Comparison of ENCODE assay signal across 9 cellular contexts in the genomic region with DNA sequence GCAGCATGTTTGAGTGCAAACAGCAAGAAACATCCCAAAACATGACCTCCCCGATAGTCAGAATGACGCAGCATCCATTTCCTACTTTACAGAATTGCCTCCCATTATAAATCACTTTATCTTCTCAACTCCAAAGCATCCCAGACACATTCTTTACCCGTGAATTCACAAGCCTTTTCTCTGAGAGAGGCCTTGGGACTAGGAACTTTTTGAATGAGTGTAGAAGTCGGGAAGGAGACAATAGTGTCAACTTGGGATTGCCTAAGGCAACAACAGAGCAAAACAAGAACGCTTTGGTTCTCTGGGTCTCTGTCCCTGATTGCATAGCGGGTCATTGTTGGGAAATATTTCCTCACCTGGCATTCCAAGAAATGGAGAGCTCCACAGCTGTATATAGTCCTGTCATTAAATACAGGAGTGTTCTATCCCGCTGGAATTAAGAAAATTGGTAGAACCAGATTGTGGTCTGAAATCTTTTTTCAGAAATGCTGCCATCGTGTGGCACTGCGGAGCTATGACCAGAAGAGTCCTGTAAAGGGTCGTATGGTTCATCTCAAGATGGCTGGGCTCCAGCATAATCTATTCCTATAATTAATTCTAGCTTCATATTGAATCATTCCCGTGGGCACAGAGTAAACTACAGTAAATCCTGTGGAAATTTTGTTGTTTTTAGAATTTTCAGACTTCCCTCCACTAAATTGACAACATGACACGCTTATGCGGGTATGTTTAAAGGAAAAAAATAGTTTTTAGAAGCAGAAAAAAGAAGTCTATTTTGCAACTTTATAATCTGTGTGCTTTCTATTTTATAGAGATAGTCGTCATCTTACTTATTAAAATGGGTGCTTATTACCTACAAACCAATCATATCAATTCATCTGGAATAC. TPM values are rescaled to one million over a fixed set of nuclear protein-coding genes. Genes with fewer than 3 reads are reported as not detected.
A peak's percentile ranks its signal among the peaks of the same experiment; 100 is the strongest.
DNase-seq lines count a peak whose midpoint lies in the region; FAIRE-seq and TF ChIP-seq lines count a peak whose summit lies in the region.
"Had no signal": no experiment of that assay in that cellular context is flagged by ENCODE, and none has a peak within 500 bp of the region (broad histone marks: within the 10 kb centered on the region; RNA-seq: fewer than 3 reads in every experiment).

No MANE protein-coding gene starts in this region.

- in situ Hi-C loops in mammary epithelial cell (cut with MboI; ENCODE audit: low sequenced_read_pairs in 2 of 2) = loop anchor here in 1 of 2 donors (10.0 to 25.0 kb wide), 2 partner anchors 119 to 286 kb away; no protein-coding TSS in a partner anchor

- H3K27me3 ChIP-seq in SJCRH30 (0 out of 2 replicates have a peak, but pooled peaks cover 2% of the 10 kb centered on the region), mammary epithelial cell (ENCODE audit: insufficient read depth, low read length) (no peaks in the 10 kb centered on the region)

- 19% methylated on average over 14 of the region's 14 CpGs for WGBS in mammary epithelial cell (ENCODE audit: low coverage, missing lambda C conversion rate)

- BruUV-seq in mammary epithelial cell (replicated peaks; lab: Mats Ljungman, UMichigan) = no TSS peak

- peaks cover 10% of the 10 kb centered on the region; the same call in 1 of the 2 replicates for H3K4me1 ChIP-seq in SJCRH30
- peaks cover 17% of the 10 kb centered on the region for H3K4me1 ChIP-seq in mammary epithelial cell (ENCODE audit: insufficient read depth, low read length)

- H3K27ac ChIP-seq in SJCRH30 = no peak overlapping the region
- H3K27ac ChIP-seq in mammary epithelial cell (ENCODE audit: insufficient read depth, low read depth, low read length) = peak overlapping the region; percentile 41

- dilution Hi-C loops in mammary epithelial cell (cut with HindIII; ENCODE audit: low sequenced_read_pairs) = no loop called here

- H3K9ac ChIP-seq in mammary epithelial cell (ENCODE audit: insufficient read depth, low read length) = peak overlapping the region; percentile 15

- no peaks in the 10 kb centered on the region for H3K79me2 ChIP-seq in mammary epithelial cell (ENCODE audit: insufficient read depth, low read length)

- H3K4me2 ChIP-seq in mammary epithelial cell (ENCODE audit: insufficient read depth, low read depth, low read length) = peak overlapping the region; percentile 62

- CTCF ChIA-PET in mammary epithelial cell (lab: Charles Lee; ENCODE audit: low non-redundant PET) = interaction anchor here (0.5 to 1.1 kb wide), 8 partner anchors 114 to 481 kb away, joined by 3 to 16 read pairs (median 4); no protein-coding TSS in a partner anchor

- no peaks in the 10 kb centered on the region for H3K9me3 ChIP-seq in SJCRH30 (replicated peaks)
- no peaks in the 10 kb centered on the region for H3K9me3 ChIP-seq in mammary epithelial cell (replicated peaks; ENCODE audit: insufficient read depth, low read length)

- DNase-seq in NCI-H1436 (lab: John Stamatoyannopoulos, UW) = peak; percentile 27
- DNase-seq in NCI-H1436 treated with DMSO at 0.1 percent for 48 hours (lab: John Stamatoyannopoulos, UW) = no peak
- DNase-seq in H54 (ENCODE audit: insufficient read length, low spot score) = no peak
- DNase-seq in LNCaP clone FGC (ENCODE audit: low read depth) = no peak
- DNase-seq in SJCRH30 = peak; percentile 55 to 82
- peak; percentile 79 for DNase-seq in mammary epithelial cell
- peak in 2 of 3 donors; percentile 11 to 24 for DNase-seq in stimulated activated CD4-positive, alpha-beta T cell treated with anti-CD3 and anti-CD28 coated beads, Interleukin-12 subunit alpha, Interleukin-12 subunit beta, amount 100 ng/mL, for 48 hours (ENCODE audit: low read depth in 2 of 3, low spot score in 1 of 3)

- intact Hi-C loops in mammary epithelial cell (cut with micrococcal nuclease) = loop anchor here (1.0 to 10.0 kb wide), 5 partner anchors 120 to 609 kb away; no protein-coding TSS in a partner anchor

- H3K36me3 ChIP-seq in SJCRH30 (no peaks in the 10 kb centered on the region), mammary epithelial cell (ENCODE audit: insufficient read depth, low read length) (no peaks in the 10 kb centered on the region)

- FAIRE-seq in H54 (lab: Jason Lieb, UNC) (peak; percentile 87), islet of Langerhans (lab: Jason Lieb, UNC) (peak; percentile 98)

- H3K4me3 ChIP-seq in LNCaP clone FGC (ENCODE audit: low read depth, low read length) (no peak overlapping the region), SJCRH30 (no peak overlapping the region), mammary epithelial cell (replicated peaks in 1 of 3; ENCODE audit: insufficient read depth in 1 of 3, low read depth in 2 of 3, low read length in 3 of 3) (peak overlapping the region; percentile 12 to 30 (median 23))

- peak; percentile 65 for TF ChIP-seq CTCF in LNCaP clone FGC (IDR thresholded peaks at IDR 0.05; ENCODE audit: control insufficient read depth, extremely low read depth, insufficient read depth)
- TF ChIP-seq CTCF in mammary epithelial cell (conservative IDR thresholded peaks at IDR 0.05 in 1 of 2, IDR thresholded peaks at IDR 0.05 in 1 of 2; ENCODE audit: extremely low read depth in 1 of 2, insufficient read depth in 1 of 2, low read depth in 1 of 2, low read length in 2 of 2) = peak; percentile 75 to 82

- no peak for TF ChIP-seq POLR2A in H54 (IDR thresholded peaks at IDR 0.05; ENCODE audit: low read depth, low read length)

- H2AFZ ChIP-seq in mammary epithelial cell (ENCODE audit: low read depth, low read length) = peak overlapping the region; percentile 87

- H4K20me1 ChIP-seq in mammary epithelial cell (ENCODE audit: insufficient read depth, low read length) = no peaks in the 10 kb centered on the region

RNA-seq across cellular contexts. Expression of gene SPP1, which starts 2.0 kb away (rescaled TPM):
- total RNA-seq in SJCRH30 (2014; rRNA removed; shearing (Covaris generic)) = 0.38 and 0.87 TPM in 2 replicates
- total RNA-seq in mammary epithelial cell = 100 to 1,000 TPM in 1 of 2 donors, 1 to 10 TPM in 1; 1.3 to 157 TPM
- polyA plus RNA-seq in mammary epithelial cell = 1.3 TPM
- polyA minus RNA-seq in mammary epithelial cell = not detected
- polyA plus RNA-seq: CD8-positive, alpha-beta memory T cell had no signal

RNA-seq across cellular contexts. Expression of gene PKD2, which starts 33.9 kb away (rescaled TPM):
- total RNA-seq in SJCRH30 (2014; rRNA removed; shearing (Covaris generic)) = 32.1 and 34.2 TPM in 2 replicates
- total RNA-seq in mammary epithelial cell = 10 to 100 TPM; 28.8 to 49.5 TPM
- 13.3 TPM for polyA plus RNA-seq in mammary epithelial cell
- polyA minus RNA-seq in mammary epithelial cell = 30.9 TPM

Comparison
In these comparisons a context has a peak if more than half of its experiments do, and no peak if none do; other contexts are left out.
1. DNase-seq: peak in NCI-H1436 (single experiment), SJCRH30 (2 of 2), mammary epithelial cell (single experiment) and stimulated activated CD4-positive, alpha-beta T cell treated with anti-CD3 and anti-CD28 coated beads, Interleukin-12 subunit alpha, Interleukin-12 subunit beta, amount 100 ng/mL, for 48 hours (2 of 3); none in NCI-H1436 treated with DMSO at 0.1 percent for 48 hours (single experiment), H54 (single experiment) and LNCaP clone FGC (single experiment).
2. H3K4me3 ChIP-seq: peak in mammary epithelial cell (3 of 3); none in LNCaP clone FGC (single experiment) and SJCRH30 (single experiment).